32 cellular contexts compared by ENCODE assay signal in genomic region chr4:16415751-16416150, GRCh38.
"Had no signal": no experiment of that assay in that cellular context is flagged by ENCODE, and none has a peak within 500 bp of the region (broad histone marks: within the 10 kb centered on the region; RNA-seq: fewer than 3 reads in every experiment).

No MANE protein-coding gene starts in this region.

- H3K4me3 Mint-ChIP-seq: activated CD4-positive, alpha-beta memory T cell treated with anti-CD3 and anti-CD28 coated beads, Interleukin-2, amount 10 ng/mL, durations not matched to agents 7 days and 5 days; activated CD4-positive, alpha-beta T cell treated with anti-CD3 and anti-CD28 coated beads for 36 hours; activated CD4-positive, alpha-beta T cell treated with anti-CD3 and anti-CD28 coated beads, Interleukin-2, amount 10 ng/mL, durations not matched to agents 24 days and 14 days; activated naive CD8-positive, alpha-beta T cell; activated T-cell treated with anti-CD3 and anti-CD28 coated beads, Interleukin-2, amount 50 U/mL, for 24 hours; activated T-cell treated with anti-CD3 and anti-CD28 coated beads, Interleukin-2, amount 50 U/mL, for 72 hours; effector memory CD8-positive, alpha-beta T cell; T-helper 17 cell; T-helper 2 cell treated with Interferon-gamma antibody and Interleukin-4, amounts not matched to agents 5 μg/mL and 100 μg/mL, for 36 hours had no signal

- H3K27ac ChIP-seq: brain microvascular endothelial cell, esophagus muscularis mucosa, foreskin keratinocyte, gastrocnemius medialis had no signal

- H3K36me3 ChIP-seq: brain microvascular endothelial cell, esophagus muscularis mucosa, gastrocnemius medialis had no signal

- H3K9me3 ChIP-seq: esophagus muscularis mucosa had no signal

- H3K36me3 Mint-ChIP-seq: activated naive CD8-positive, alpha-beta T cell had no signal

- H3K27me3 ChIP-seq: brain microvascular endothelial cell, esophagus muscularis mucosa, foreskin keratinocyte, gastrocnemius medialis had no signal

- DNase-seq: activated CD4-positive, alpha-beta memory T cell treated with anti-CD3 and anti-CD28 coated beads, Interleukin-2, amount 10 ng/mL, durations not matched to agents 7 days and 5 days; activated CD4-positive, alpha-beta T cell treated with anti-CD3 and anti-CD28 coated beads for 36 hours; activated CD4-positive, alpha-beta T cell treated with anti-CD3 and anti-CD28 coated beads, Interleukin-2, amount 10 ng/mL, durations not matched to agents 24 days and 14 days; activated CD4-positive, alpha-beta T cell treated with anti-CD3 and anti-CD28 coated beads, Interleukin-2, amount 50 U/mL, for 4 hours; activated CD4-positive, CD25-positive, alpha-beta regulatory T cell; activated CD4-positive, CD25-positive, alpha-beta regulatory T cell treated with anti-CD3 and anti-CD28 coated beads, Interleukin-2, amount 50 U/mL, for 72 hours; activated CD8-positive, alpha-beta memory T cell treated with anti-CD3 and anti-CD28 coated beads, Interleukin-2, amount 50 U/mL, for 48 hours; activated effector memory CD4-positive, alpha-beta T cell treated with Interleukin-2 at 50 U/mL for 16 hours; activated gamma-delta T cell treated with Interleukin-2 at 50 U/mL for 16 hours; activated naive CD4-positive, alpha-beta T cell treated with anti-CD3 and anti-CD28 coated beads, Interleukin-2, amount 50 U/mL, for 16 hours; activated naive CD4-positive, alpha-beta T cell treated with Interleukin-2 at 50 U/mL for 16 hours; activated T-cell treated with anti-CD3 and anti-CD28 coated beads for 4 hours; activated T-cell treated with anti-CD3 and anti-CD28 coated beads, Interleukin-2, amount 50 U/mL, for 24 hours; activated T-cell treated with anti-CD3 and anti-CD28 coated beads, Interleukin-2, amount 50 U/mL, for 72 hours; amniotic stem cell; anterior cingulate cortex; brain microvascular endothelial cell; caudate nucleus; cortex of kidney; dermis blood vessel endothelial cell; effector CD4-positive, alpha-beta T cell; effector memory CD8-positive, alpha-beta T cell; erythroblast; foreskin keratinocyte; gastrocnemius medialis; glutamatergic neuron; T-helper 1 cell; T-helper 17 cell; T1000 had no signal

- H3K4me1 Mint-ChIP-seq: activated CD4-positive, alpha-beta memory T cell treated with anti-CD3 and anti-CD28 coated beads, Interleukin-2, amount 10 ng/mL, durations not matched to agents 7 days and 5 days; activated CD4-positive, alpha-beta T cell treated with anti-CD3 and anti-CD28 coated beads for 36 hours; activated CD4-positive, alpha-beta T cell treated with anti-CD3 and anti-CD28 coated beads, Interleukin-2, amount 10 ng/mL, durations not matched to agents 24 days and 14 days; T-helper 17 cell had no signal

- ATAC-seq: activated CD4-positive, alpha-beta T cell treated with anti-CD3 and anti-CD28 coated beads for 36 hours; activated T-cell treated with anti-CD3 and anti-CD28 coated beads, Interleukin-2, amount 50 U/mL, for 72 hours; effector memory CD8-positive, alpha-beta T cell; foreskin keratinocyte; gastrocnemius medialis; T-helper 17 cell had no signal

- H3K4me1 ChIP-seq: foreskin keratinocyte, gastrocnemius medialis had no signal

- H3K9me3 Mint-ChIP-seq: activated CD4-positive, alpha-beta memory T cell treated with anti-CD3 and anti-CD28 coated beads, Interleukin-2, amount 10 ng/mL, durations not matched to agents 7 days and 5 days; activated CD4-positive, alpha-beta T cell treated with anti-CD3 and anti-CD28 coated beads, Interleukin-2, amount 10 ng/mL, durations not matched to agents 24 days and 14 days; activated T-cell treated with anti-CD3 and anti-CD28 coated beads, Interleukin-2, amount 50 U/mL, for 24 hours had no signal

- H3K27me3 Mint-ChIP-seq: activated CD4-positive, alpha-beta memory T cell treated with anti-CD3 and anti-CD28 coated beads, Interleukin-2, amount 10 ng/mL, durations not matched to agents 7 days and 5 days; activated CD4-positive, alpha-beta T cell treated with anti-CD3 and anti-CD28 coated beads, Interleukin-2, amount 10 ng/mL, durations not matched to agents 24 days and 14 days; T-helper 17 cell had no signal

- H3K4me3 ChIP-seq: esophagus muscularis mucosa, gastrocnemius medialis had no signal

- H3K27ac Mint-ChIP-seq: activated CD4-positive, alpha-beta memory T cell treated with anti-CD3 and anti-CD28 coated beads, Interleukin-2, amount 10 ng/mL, durations not matched to agents 7 days and 5 days; activated CD4-positive, alpha-beta T cell treated with anti-CD3 and anti-CD28 coated beads for 36 hours; activated CD4-positive, alpha-beta T cell treated with anti-CD3 and anti-CD28 coated beads, Interleukin-2, amount 10 ng/mL, durations not matched to agents 24 days and 14 days; activated naive CD8-positive, alpha-beta T cell; activated T-cell treated with anti-CD3 and anti-CD28 coated beads, Interleukin-2, amount 50 U/mL, for 24 hours; activated T-cell treated with anti-CD3 and anti-CD28 coated beads, Interleukin-2, amount 50 U/mL, for 72 hours; effector memory CD8-positive, alpha-beta T cell; T-helper 17 cell; T-helper 2 cell treated with Interferon-gamma antibody and Interleukin-4, amounts not matched to agents 5 μg/mL and 100 μg/mL, for 36 hours had no signal
